ENCODE assay signal across 20 cellular contexts in the genomic region with DNA sequence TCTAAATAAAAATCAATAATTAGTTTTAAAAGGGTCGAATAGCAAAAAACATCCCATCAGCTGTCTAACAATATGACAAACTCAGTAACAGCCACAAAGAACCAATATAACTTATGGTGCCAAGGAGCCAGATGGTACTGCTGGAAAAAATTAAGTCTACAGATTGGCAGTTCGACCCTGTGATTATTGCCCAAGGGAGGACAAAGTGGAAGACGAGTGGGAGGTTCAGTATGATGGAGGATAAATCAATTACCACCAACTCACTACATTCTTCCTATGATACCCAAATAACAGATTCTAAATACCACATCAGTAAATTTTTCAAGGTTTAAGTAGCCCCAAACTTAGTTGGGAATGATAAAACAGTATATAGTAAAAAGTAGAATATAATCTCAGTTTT. TPM values are rescaled to one million over a fixed set of nuclear protein-coding genes. Genes with fewer than 3 reads are reported as not detected.
DNase-seq lines count a peak whose midpoint lies in the region; TF ChIP-seq lines count a peak whose summit lies in the region.
"Had no signal": no experiment of that assay in that cellular context is flagged by ENCODE, and none has a peak within 500 bp of the region (broad histone marks: within the 10 kb centered on the region; RNA-seq: fewer than 3 reads in every experiment).

No MANE protein-coding gene starts in this region.

- H3K27ac ChIP-seq in right atrium auricular region = no peak overlapping the region
- H3K27ac ChIP-seq: BLaER1, Peyer's patch, SJCRH30 had no signal

- H3K4me3 ChIP-seq in right atrium auricular region = no peak overlapping the region
- H3K4me3 ChIP-seq: BLaER1, MG63, Peyer's patch, SJCRH30 had no signal

- H3K36me3 Mint-ChIP-seq in glutamatergic neuron (ENCODE audit: unreplicated experiment) = no peaks in the 10 kb centered on the region

- H3K9me3 Mint-ChIP-seq in glutamatergic neuron (ENCODE audit: unreplicated experiment) = peaks cover 5% of the 10 kb centered on the region
- H3K9me3 Mint-ChIP-seq: CD4-positive, alpha-beta T cell; HFFc6 had no signal

- H3K36me3 ChIP-seq in right atrium auricular region = no peaks in the 10 kb centered on the region
- H3K36me3 ChIP-seq: BLaER1, MG63, Peyer's patch, SJCRH30 had no signal

- no peaks in the 10 kb centered on the region for H3K27me3 Mint-ChIP-seq in glutamatergic neuron (ENCODE audit: unreplicated experiment)

- H3K9me3 ChIP-seq in right atrium auricular region = no peaks in the 10 kb centered on the region
- H3K9me3 ChIP-seq: BLaER1, MG63, Peyer's patch, SJCRH30 had no signal

- H3K27ac Mint-ChIP-seq in glutamatergic neuron (ENCODE audit: unreplicated experiment) = peak overlapping the region; percentile 70
- H3K27ac Mint-ChIP-seq: CD4-positive, alpha-beta T cell; H9; HFFc6 had no signal

- no peaks in the 10 kb centered on the region for H3K4me1 ChIP-seq in right atrium auricular region
- H3K4me1 ChIP-seq: BLaER1, Peyer's patch, SJCRH30 had no signal

- H3K27me3 ChIP-seq in right atrium auricular region = no peaks in the 10 kb centered on the region
- H3K27me3 ChIP-seq: BLaER1, MG63, Peyer's patch, SJCRH30 had no signal

- peaks cover 17% of the 10 kb centered on the region for H3K4me1 Mint-ChIP-seq in glutamatergic neuron (ENCODE audit: low read depth, unreplicated experiment)
- H3K4me1 Mint-ChIP-seq: H9 had no signal

- TF ChIP-seq CTCF in glutamatergic neuron (IDR thresholded peaks at IDR 0.05; ENCODE audit: partially characterized antibody, unreplicated experiment) (no peak), right atrium auricular region (IDR thresholded peaks at IDR 0.05) (no peak)

- H3K4me3 Mint-ChIP-seq in glutamatergic neuron (ENCODE audit: unreplicated experiment) = no peak overlapping the region
- H3K4me3 Mint-ChIP-seq: CD4-positive, alpha-beta T cell; H9; HFFc6 had no signal

- DNase-seq in DMS114 treated with DMSO at 0.1 percent for 48 hours (lab: John Stamatoyannopoulos, UW; ENCODE audit: unreplicated experiment) (peak; percentile 19), NCI-H1694 treated with DMSO at 0.1 percent for 48 hours (lab: John Stamatoyannopoulos, UW) (peak; percentile 90), NCI-H69 (lab: John Stamatoyannopoulos, UW) (peak; percentile 96), glutamatergic neuron (no peak), right atrium auricular region (ENCODE audit: low spot score) (no peak), hypothalamus (lab: John Stamatoyannopoulos, UW) (no peak)
- DNase-seq in stimulated activated CD4-positive, alpha-beta T cell treated with anti-CD3 and anti-CD28 coated beads, Interleukin-12 subunit alpha, Interleukin-12 subunit beta, amount 100 ng/mL, for 4 hours = no peak
- DNase-seq: CD4-positive, alpha-beta T cell; COR-L47; DMS153; GDM1; H9; HFFc6; MG63; NCI-H146; NCI-H774; NK-92 treated with Interleukin-12 subunit alpha and Interleukin-12 subunit beta, amount 100 ng/mL, for 24 hours; Peyer's patch; SJCRH30 had no signal

RNA-seq across cellular contexts. Expression of gene SKAP2, which starts 48.9 kb away (rescaled TPM):
- total RNA-seq in glutamatergic neuron (ENCODE audit: unreplicated experiment) (12.1 TPM), right atrium auricular region (10 to 100 TPM in 1 of 2 donors, 1 to 10 TPM in 1; 7.8 to 11.2 TPM)

Comparison
In these comparisons a context has a peak if more than half of its experiments do, and no peak if none do; other contexts are left out.
1. DNase-seq: peak in DMS114 treated with DMSO at 0.1 percent for 48 hours (single experiment), NCI-H1694 treated with DMSO at 0.1 percent for 48 hours (single experiment) and NCI-H69 (single experiment); none in glutamatergic neuron (single experiment), right atrium auricular region (single experiment), hypothalamus (0 of 51) and stimulated activated CD4-positive, alpha-beta T cell treated with anti-CD3 and anti-CD28 coated beads, Interleukin-12 subunit alpha, Interleukin-12 subunit beta, amount 100 ng/mL, for 4 hours (single experiment).